ENCODE assay signal across 7 cellular contexts in genomic region chr9:36748322-36748899, GRCh38.
DNase-seq lines count a peak whose midpoint lies in the region; ATAC-seq and TF ChIP-seq lines count a peak whose summit lies in the region.

No MANE protein-coding gene starts in this region.

- H3K4me3 ChIP-seq in epithelial cell of esophagus (ENCODE audit: low read length): no peak overlapping the region
- H3K4me3 ChIP-seq in ovary: no peak overlapping the region

- TF ChIP-seq EP300 in ovary (IDR thresholded peaks at IDR 0.05): no peak

- 5 to 10% (median 7%) methylated on average over 13 of the region's 13 CpGs for WGBS in ovary, 3 donors

- TF ChIP-seq POLR2A in ovary (IDR thresholded peaks at IDR 0.05): no peak

- no peak for ATAC-seq in activated CD4-positive, CD25-positive, alpha-beta regulatory T cell treated with anti-CD3 and anti-CD28 coated beads, Interleukin-2, amount 50 U/mL, for 24 hours
- ATAC-seq in GM19035 (IDR thresholded peaks at IDR 0.05; ENCODE audit: unreplicated experiment) (no peak), HG03342 (IDR thresholded peaks at IDR 0.05; ENCODE audit: unreplicated experiment) (no peak)

- intact Hi-C loops in ovary (cut with DNase I): no loop called here

- H3K9me3 ChIP-seq in ovary: no peaks in the 10 kb centered on the region

- no peaks in the 10 kb centered on the region for H3K36me3 ChIP-seq in ovary

- DNase-seq in H4 (ENCODE audit: low spot score): peak; percentile 43
- peak; percentile 39 for DNase-seq in RPMI7951 (ENCODE audit: low read depth)
- peak; percentile 68 for DNase-seq in epithelial cell of esophagus (ENCODE audit: low read depth)
- DNase-seq in ovary: peak in 3 of 5 donors; percentile 39 to 57 (median 53)

- no peaks in the 10 kb centered on the region for H3K4me1 ChIP-seq in ovary (ENCODE audit: insufficient read depth)

- TF ChIP-seq CTCF in epithelial cell of esophagus (IDR thresholded peaks at IDR 0.05; ENCODE audit: insufficient read depth, low read depth, low read length, missing control alignments): no peak
- no peak for TF ChIP-seq CTCF in ovary (IDR thresholded peaks at IDR 0.05)

- H3K27ac ChIP-seq in ovary: no peak overlapping the region

- no peaks in the 10 kb centered on the region for H3K27me3 ChIP-seq in ovary
